In genomic region chr13:31940076-31940475, GRCh38 we compare ENCODE assay signal across 29 cellular contexts.
DNase-seq lines count a peak whose midpoint lies in the region; TF ChIP-seq lines count a peak whose summit lies in the region.
"Had no signal": no experiment of that assay in that cellular context is flagged by ENCODE, and none has a peak within 500 bp of the region (broad histone marks: within the 10 kb centered on the region; RNA-seq: fewer than 3 reads in every experiment).

No MANE protein-coding gene starts in this region.

- intact Hi-C loops in sigmoid colon (cut with DNase I), result no loop called here

- DNase-seq in superior temporal gyrus (ENCODE audit: extremely low spot score), result peak; percentile 29
- no peak for DNase-seq in brain microvascular endothelial cell
- DNase-seq in sigmoid colon, result no peak
- DNase-seq: 8988T; ACHN; AML-193; BE2C; C1 segment of cervical spinal cord; Caco-2; Calu3; CD4-positive, alpha-beta memory T cell; CD4-positive, alpha-beta T cell; CD4-positive, CD25-positive, alpha-beta regulatory T cell; CD8-positive, alpha-beta memory T cell; CD8-positive, alpha-beta T cell; COR-L47; DMS 273 treated with DMSO at 0.1 percent for 48 hours; DMS153; DMS53; DMS79; DMS79 treated with DMSO at 0.1 percent for 48 hours; DND-41; EL had no signal

- H3K4me1 ChIP-seq in neutrophil (ENCODE audit: control insufficient read depth in 1 of 2, insufficient read depth in 1 of 2, low read depth in 1 of 2, low read length in 1 of 2), result peaks cover 36 to 38% of the 10 kb centered on the region in 2 experiments
- peaks cover 0 to 7% (median 1%) of the 10 kb centered on the region in 4 donors for H3K4me1 ChIP-seq in sigmoid colon
- H3K4me1 ChIP-seq: A549, Caco-2 had no signal

- TF ChIP-seq POLR2A in sigmoid colon (IDR thresholded peaks at IDR 0.05), result no peak

- H3K4me3 ChIP-seq in neutrophil (ENCODE audit: low read depth in 1 of 2, low read length in 1 of 2) (no peak overlapping the region), brain microvascular endothelial cell (ENCODE audit: low read depth, low read length) (no peak overlapping the region), sigmoid colon (no peak overlapping the region)
- H3K4me3 ChIP-seq: A549; BLaER1; BLaER1 treated with 17β-estradiol and CSF1 and Interleukin-3, amounts not matched to agents 10 nM and 100 nM had no signal

- TF ChIP-seq CTCF in neutrophil (IDR thresholded peaks at IDR 0.05) (no peak), brain microvascular endothelial cell (IDR thresholded peaks at IDR 0.05; ENCODE audit: low read depth, low read length, missing control alignments) (no peak), sigmoid colon (IDR thresholded peaks at IDR 0.05) (no peak)

- TF ChIP-seq EP300 in sigmoid colon (IDR thresholded peaks at IDR 0.05), result no peak

- in situ Hi-C loops in brain microvascular endothelial cell (cut with HindIII; ENCODE audit: low pct_ligation_motif_present, low sequenced_read_pairs), result no loop called here

- H3K27ac ChIP-seq in neutrophil, result peak overlapping the region; percentile 48
- H3K27ac ChIP-seq in brain microvascular endothelial cell, result no peak overlapping the region
- no peak overlapping the region for H3K27ac ChIP-seq in sigmoid colon
- H3K27ac ChIP-seq: 22Rv1; A549; BLaER1; BLaER1 treated with 17β-estradiol and CSF1 and Interleukin-3, amounts not matched to agents 10 nM and 100 nM; C4-2B had no signal

- H3K9me3 ChIP-seq in neutrophil (no peaks in the 10 kb centered on the region), sigmoid colon (no peaks in the 10 kb centered on the region)
- H3K9me3 ChIP-seq: A549; BE2C; BLaER1; BLaER1 treated with 17β-estradiol and CSF1 and Interleukin-3, amounts not matched to agents 10 nM and 100 nM; Caco-2 had no signal

- no peaks in the 10 kb centered on the region for H3K27me3 ChIP-seq in neutrophil
- no peaks in the 10 kb centered on the region for H3K27me3 ChIP-seq in brain microvascular endothelial cell (replicated peaks)
- H3K27me3 ChIP-seq in sigmoid colon, result no peaks in the 10 kb centered on the region
- H3K27me3 ChIP-seq: BE2C; BLaER1; BLaER1 treated with 17β-estradiol and CSF1 and Interleukin-3, amounts not matched to agents 10 nM and 100 nM had no signal

- H3K36me3 ChIP-seq in neutrophil, result no peaks in the 10 kb centered on the region
- no peaks in the 10 kb centered on the region for H3K36me3 ChIP-seq in brain microvascular endothelial cell (replicated peaks)
- H3K36me3 ChIP-seq in sigmoid colon, result no peaks in the 10 kb centered on the region
- H3K36me3 ChIP-seq: BE2C; BLaER1; BLaER1 treated with 17β-estradiol and CSF1 and Interleukin-3, amounts not matched to agents 10 nM and 100 nM had no signal

- 96% methylated on average over 4 of the region's 4 CpGs for WGBS in sigmoid colon, 2 donors
